1 cellular context compared by ENCODE assay signal in the genomic region with DNA sequence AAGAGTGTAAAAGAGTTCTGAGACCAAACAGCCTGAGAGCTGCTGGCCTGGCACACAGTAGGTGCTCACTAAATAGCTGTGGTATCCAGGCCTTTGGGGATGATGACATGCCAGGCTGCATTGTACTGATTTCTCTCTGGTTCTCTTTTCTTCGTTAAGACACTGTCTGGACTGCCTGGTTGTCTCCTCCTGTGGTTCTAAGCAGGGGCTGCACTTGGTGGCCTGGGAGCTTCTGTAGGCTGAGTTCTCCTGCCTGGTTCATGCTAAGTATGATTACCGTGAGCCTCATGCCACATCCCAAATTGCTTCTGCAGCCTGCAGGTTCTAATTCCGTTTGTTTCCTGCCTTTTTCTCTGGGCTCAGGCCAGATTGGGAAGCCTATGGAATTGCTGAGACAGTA.
TF ChIP-seq lines count a peak whose summit lies in the region.

No MANE protein-coding gene starts in this region.

TF ChIP-seq in H1, 55 proteins besides CTCF, POLR2A, EP300 and RAD21 (continued from another document):
- TF ChIP-seq SIX5 (IDR thresholded peaks at IDR 0.05; ENCODE audit: low read depth, low read length) (no peak), BCL11A (IDR thresholded peaks at IDR 0.05; ENCODE audit: low read depth in 2 of 2, low read length in 2 of 2) (no peak), NANOG (IDR thresholded peaks at IDR 0.05; ENCODE audit: insufficient read depth, low read depth, low read length, poor library complexity, severe bottlenecking) (no peak)
- TF ChIP-seq, protein P1, sequence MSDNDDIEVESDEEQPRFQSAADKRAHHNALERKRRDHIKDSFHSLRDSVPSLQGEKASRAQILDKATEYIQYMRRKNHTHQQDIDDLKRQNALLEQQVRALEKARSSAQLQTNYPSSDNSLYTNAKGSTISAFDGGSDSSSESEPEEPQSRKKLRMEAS (IDR thresholded peaks at IDR 0.05), result no peak
TF ChIP-seq in H1: peak in this region for 0.
